Comparison of ENCODE assay signal across 5 cellular contexts in genomic region chr3:151927915-151928525, GRCh38. TPM values are rescaled to one million over a fixed set of nuclear protein-coding genes. Genes with fewer than 3 reads are reported as not detected.
"Had no signal": no experiment of that assay in that cellular context is flagged by ENCODE, and none has a peak within 500 bp of the region (broad histone marks: within the 10 kb centered on the region; RNA-seq: fewer than 3 reads in every experiment).

No MANE protein-coding gene starts in this region.

RNA-seq across cellular contexts. Expression of gene SUCNR1, which starts 54.6 kb away (rescaled TPM):
- total RNA-seq: endodermal cell; esophagus mucosa; mammary epithelial cell; myocyte; naive thymus-derived CD8-positive, alpha-beta T cell had no signal
- polyA plus RNA-seq: mammary epithelial cell; naive thymus-derived CD8-positive, alpha-beta T cell had no signal
